In the genomic region with DNA sequence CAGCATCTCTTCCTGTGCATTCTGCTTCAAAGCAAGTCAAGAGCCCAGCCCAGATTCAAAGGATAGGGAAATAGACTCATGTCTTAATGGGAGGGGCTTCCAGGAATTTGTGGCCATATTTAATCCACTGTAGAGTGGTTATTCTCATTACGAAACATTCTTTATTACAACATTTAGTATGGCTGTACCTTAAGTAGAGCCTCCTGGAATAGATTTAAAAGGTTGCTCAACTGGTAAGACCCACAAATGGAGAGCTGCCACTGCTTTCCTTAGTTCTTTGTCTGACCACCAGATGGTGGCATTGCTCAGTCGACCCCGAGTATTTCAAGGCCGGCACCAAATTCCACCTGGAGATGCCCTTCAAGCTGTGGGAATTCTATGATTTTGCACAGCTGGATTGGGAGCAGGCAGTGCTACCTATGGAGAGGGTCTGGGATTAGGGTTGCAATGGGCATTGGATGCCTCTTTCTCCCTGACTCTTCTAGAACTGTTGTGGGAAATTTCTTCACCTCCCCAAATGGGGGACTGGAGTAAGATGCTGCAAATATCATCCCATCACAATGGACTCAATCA, we compare ENCODE assay signal across 8 cellular contexts.
DNase-seq lines count a peak whose midpoint lies in the region; ATAC-seq and TF ChIP-seq lines count a peak whose summit lies in the region.

No MANE protein-coding gene starts in this region.

- no peaks in the 10 kb centered on the region for H3K36me3 Mint-ChIP-seq in CD14-positive monocyte
- peaks cover 18% of the 10 kb centered on the region for H3K36me3 Mint-ChIP-seq in activated naive CD8-positive, alpha-beta T cell treated with anti-CD3 and anti-CD28 coated beads, Interleukin-2, amount 50 U/mL, for 24 hours (ENCODE audit: low read depth)

- H3K9me3 ChIP-seq in heart right ventricle (peaks cover 0 to 13% (median 5%) of the 10 kb centered on the region in 11 donors), prostate gland (no peaks in the 10 kb centered on the region)

- ATAC-seq in GM19035 (IDR thresholded peaks at IDR 0.05; ENCODE audit: unreplicated experiment), result peak; percentile 43
- ATAC-seq in activated naive CD8-positive, alpha-beta T cell treated with anti-CD3 and anti-CD28 coated beads, Interleukin-2, amount 50 U/mL, for 24 hours, result no peak
- peak; percentile 37 to 76 (median 67) for ATAC-seq in heart right ventricle

- no peaks in the 10 kb centered on the region for H3K36me3 ChIP-seq in heart right ventricle
- no peaks in the 10 kb centered on the region for H3K36me3 ChIP-seq in prostate gland

- TF ChIP-seq CTCF in CD14-positive monocyte (IDR thresholded peaks at IDR 0.05), result peak; percentile 90
- peak; percentile 77 for TF ChIP-seq CTCF in RWPE1 (conservative IDR thresholded peaks at IDR 0.05; ENCODE audit: low read depth)
- peak; percentile 57 to 89 (median 81) for TF ChIP-seq CTCF in heart right ventricle (IDR thresholded peaks at IDR 0.05)
- TF ChIP-seq CTCF in prostate gland (IDR thresholded peaks at IDR 0.05), result peak; percentile 75 to 89 (median 83)

- peak overlapping the region in 1 of 7 donors; percentile 18 for H3K27ac Mint-ChIP-seq in CD14-positive monocyte
- no peak overlapping the region for H3K27ac Mint-ChIP-seq in activated naive CD8-positive, alpha-beta T cell treated with anti-CD3 and anti-CD28 coated beads, Interleukin-2, amount 50 U/mL, for 24 hours

- H3K4me3 Mint-ChIP-seq in CD14-positive monocyte, result no peak overlapping the region
- no peak overlapping the region for H3K4me3 Mint-ChIP-seq in activated naive CD8-positive, alpha-beta T cell treated with anti-CD3 and anti-CD28 coated beads, Interleukin-2, amount 50 U/mL, for 24 hours

- WGBS in heart right ventricle, 2 donors, result 7 to 8% methylated on average over 4 of the region's 4 CpGs
- 3% methylated on average over 4 of the region's 4 CpGs for WGBS in prostate gland

- H3K4me1 ChIP-seq in heart right ventricle (peaks cover 8 to 76% (median 39%) of the 10 kb centered on the region in 9 donors), prostate gland (replicated peaks) (no peaks in the 10 kb centered on the region)

- no peak for TF ChIP-seq POLR2A in prostate gland (IDR thresholded peaks at IDR 0.05)

- H3K4me3 ChIP-seq in heart right ventricle, result no peak overlapping the region
- no peak overlapping the region for H3K4me3 ChIP-seq in prostate gland

- peaks cover 22% of the 10 kb centered on the region for H3K4me1 Mint-ChIP-seq in CD14-positive monocyte
- peaks cover 50% of the 10 kb centered on the region for H3K4me1 Mint-ChIP-seq in activated naive CD8-positive, alpha-beta T cell treated with anti-CD3 and anti-CD28 coated beads, Interleukin-2, amount 50 U/mL, for 24 hours

- CTCF ChIA-PET in RWPE1 (lab: Yijun Ruan, JAX), result interaction anchor here (0.5 to 1.1 kb wide), 20 partner anchors 9 to 1395 kb away, joined by 3 to 9 read pairs (median 4); partner anchors contain the start of genes BBIP1 and SHOC2

- POLR2A ChIA-PET in RWPE1 (lab: Yijun Ruan, JAX; ENCODE audit: low non-redundant PET), result no interaction called here

- no peaks in the 10 kb centered on the region for H3K27me3 ChIP-seq in heart right ventricle
- no peaks in the 10 kb centered on the region for H3K27me3 ChIP-seq in prostate gland (replicated peaks; ENCODE audit: insufficient read depth)

- intact Hi-C loops in CD14-positive monocyte (cut with micrococcal nuclease), result loop anchor here (5.0 kb wide), 2 partner anchors 136 to 146 kb away; no protein-coding TSS in a partner anchor
- intact Hi-C loops in heart right ventricle (cut with DNase I), result loop anchor here (1.0 to 10.0 kb wide), 8 partner anchors 51 to 147 kb away; partner anchors contain the start of gene PDCD4 (in 5 of the 10)
- intact Hi-C loops in prostate gland (cut with DNase I), result loop anchor here (5.0 to 10.0 kb wide), 2 partner anchors 58 to 146 kb away; no protein-coding TSS in a partner anchor

- peak overlapping the region; percentile 69 for H3K27ac ChIP-seq in RWPE1
- H3K27ac ChIP-seq in heart right ventricle, result peak overlapping the region in 8 of 10 donors; percentile 6 to 86 (median 52)
- H3K27ac ChIP-seq in prostate gland, result no peak overlapping the region

- peaks cover 1 to 7% (median 4%) of the 10 kb centered on the region in 7 donors for H3K9me3 Mint-ChIP-seq in CD14-positive monocyte
- H3K9me3 Mint-ChIP-seq in activated naive CD8-positive, alpha-beta T cell treated with anti-CD3 and anti-CD28 coated beads, Interleukin-2, amount 50 U/mL, for 24 hours, result peaks cover 13% of the 10 kb centered on the region

- H3K27me3 Mint-ChIP-seq in CD14-positive monocyte (ENCODE audit: low read depth in 3 of 3), result no peaks in the 10 kb centered on the region
- no peaks in the 10 kb centered on the region for H3K27me3 Mint-ChIP-seq in activated naive CD8-positive, alpha-beta T cell treated with anti-CD3 and anti-CD28 coated beads, Interleukin-2, amount 50 U/mL, for 24 hours

- DNase-seq in CD14-positive monocyte (ENCODE audit: low spot score) (no peak), Kasumi-1 (lab: John Stamatoyannopoulos, UW) (peak; percentile 79 to 86), RWPE1 (ENCODE audit: low spot score) (peak; percentile 80), heart right ventricle (peak in 1 of 2 donors; percentile 66), prostate gland (ENCODE audit: low spot score) (peak; percentile 73), NCI-H524 treated with DMSO at 0.1 percent for 48 hours (lab: John Stamatoyannopoulos, UW) (no peak)
- peak; percentile 55 for DNase-seq in activated naive CD8-positive, alpha-beta T cell treated with anti-CD3 and anti-CD28 coated beads, Interleukin-2, amount 50 U/mL, for 24 hours

Comparison
In these comparisons a context has a peak if more than half of its experiments do, and no peak if none do; other contexts are left out.
1. DNase-seq: peak in Kasumi-1 (2 of 2), RWPE1 (single experiment), activated naive CD8-positive, alpha-beta T cell treated with anti-CD3 and anti-CD28 coated beads, Interleukin-2, amount 50 U/mL, for 24 hours (single experiment) and prostate gland (single experiment); none in CD14-positive monocyte (single experiment) and NCI-H524 treated with DMSO at 0.1 percent for 48 hours (single experiment).
2. H3K27ac ChIP-seq: peak in RWPE1 (single experiment) and heart right ventricle (8 of 10); none in prostate gland (0 of 2).
3. Peak in every context shown above with its lines, with median percentiles within 50 percentile points of each other: CTCF ChIP-seq.